Comparison of ENCODE assay signal across 12 cellular contexts in the genomic region with DNA sequence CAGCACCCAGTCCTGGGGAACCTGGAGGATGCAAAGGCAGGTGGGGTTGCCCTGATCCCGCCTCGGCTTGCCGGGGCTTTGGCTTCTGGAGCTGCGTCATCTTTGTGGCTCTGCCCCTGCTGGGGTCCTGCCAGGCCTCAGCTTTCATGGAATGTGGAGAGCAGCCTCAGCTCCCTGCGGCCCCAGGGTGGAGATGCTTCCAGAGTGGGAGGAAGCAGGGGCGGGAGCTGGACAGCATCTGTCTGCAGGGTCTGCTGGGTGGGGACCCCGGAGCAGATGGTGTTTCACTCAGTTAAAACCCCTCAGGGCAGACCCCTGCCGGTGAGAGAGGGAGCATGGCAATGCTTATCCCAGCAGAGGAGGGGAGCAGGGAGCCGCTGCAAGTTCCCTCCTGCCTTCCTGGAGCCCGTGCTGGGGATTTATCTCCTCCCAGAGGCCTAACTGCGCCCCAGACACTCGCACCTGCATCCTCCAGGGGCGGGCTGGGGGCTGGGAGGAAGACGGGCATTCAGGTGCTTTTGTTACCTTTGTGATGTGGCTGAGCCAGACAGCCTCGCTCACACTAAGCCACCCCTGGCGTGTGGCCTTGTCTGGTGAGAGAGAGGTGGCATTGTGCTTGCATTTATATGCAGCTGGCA. TPM values are rescaled to one million over a fixed set of nuclear protein-coding genes. Genes with fewer than 3 reads are reported as not detected.
A peak's percentile ranks its signal among the peaks of the same experiment; 100 is the strongest.
DNase-seq lines count a peak whose midpoint lies in the region; ATAC-seq and TF ChIP-seq lines count a peak whose summit lies in the region.
"Had no signal": no experiment of that assay in that cellular context is flagged by ENCODE, and none has a peak within 500 bp of the region (broad histone marks: within the 10 kb centered on the region; RNA-seq: fewer than 3 reads in every experiment).

No MANE protein-coding gene starts in this region.

- H3K9me2 ChIP-seq in GM23248 (ENCODE audit: insufficient read depth): no peaks in the 10 kb centered on the region

- H3F3A ChIP-seq in GM23248 (ENCODE audit: insufficient read depth): no peaks in the 10 kb centered on the region

- H3K27me3 Mint-ChIP-seq in osteocyte (ENCODE audit: unreplicated experiment): peaks cover 17% of the 10 kb centered on the region

- H3K79me2 ChIP-seq in GM23248 (ENCODE audit: insufficient read depth): no peaks in the 10 kb centered on the region

- H3K4me2 ChIP-seq in GM23248 (ENCODE audit: unreplicated experiment): no peak overlapping the region

- no peak overlapping the region for H3K27ac ChIP-seq in GM23248

- H3K9me3 Mint-ChIP-seq in osteocyte (ENCODE audit: unreplicated experiment): no peaks in the 10 kb centered on the region
- H3K9me3 Mint-ChIP-seq: dendritic cell treated with granulocyte-macrophage colony-stimulating factor and Interleukin-4, amounts not matched to agents 40 ng/mL and 50 ng/mL, for 4 days; T-helper 1 cell treated with Interleukin-12 subunit alpha and Interleukin-12 subunit beta and Interleukin-4 antibody, amounts not matched to agents 30 μg/mL and 1 μg/mL, for 36 hours had no signal

- no peak overlapping the region for H3K27ac Mint-ChIP-seq in osteocyte (ENCODE audit: unreplicated experiment)
- H3K27ac Mint-ChIP-seq: dendritic cell treated with granulocyte-macrophage colony-stimulating factor and Interleukin-4, amounts not matched to agents 40 ng/mL and 50 ng/mL, for 4 days; T-helper 1 cell treated with Interleukin-12 subunit alpha and Interleukin-12 subunit beta and Interleukin-4 antibody, amounts not matched to agents 30 μg/mL and 1 μg/mL, for 36 hours had no signal

- no peaks in the 10 kb centered on the region for H3K36me3 ChIP-seq in GM23248 (ENCODE audit: low read depth)

- no peak overlapping the region for H3K4me3 Mint-ChIP-seq in osteocyte (ENCODE audit: unreplicated experiment)
- H3K4me3 Mint-ChIP-seq: dendritic cell treated with granulocyte-macrophage colony-stimulating factor and Interleukin-4, amounts not matched to agents 40 ng/mL and 50 ng/mL, for 4 days; T-helper 1 cell treated with Interleukin-12 subunit alpha and Interleukin-12 subunit beta and Interleukin-4 antibody, amounts not matched to agents 30 μg/mL and 1 μg/mL, for 36 hours had no signal

- in situ Hi-C loops in GM23248 (cut with MboI): no loop called here

- peaks cover 15% of the 10 kb centered on the region for H3K4me1 Mint-ChIP-seq in osteocyte (ENCODE audit: unreplicated experiment)

- 13% methylated on average over 13 to 16 of the region's 16 CpGs for WGBS in GM23248 (ENCODE audit: low coverage in 1 of 2, low lambda C conversion rate in 2 of 2, missing lambda C conversion rate in 2 of 2), 2 experiments

- H3K4me3 ChIP-seq in GM23248 (no peak overlapping the region), foreskin fibroblast (ENCODE audit: low read depth in 1 of 2, low read length in 2 of 2) (no peak overlapping the region)

- no peaks in the 10 kb centered on the region for H4K20me1 ChIP-seq in GM23248 (ENCODE audit: insufficient read depth)

- H3K36me3 Mint-ChIP-seq in osteocyte (ENCODE audit: unreplicated experiment): no peaks in the 10 kb centered on the region

- H3K9ac ChIP-seq in GM23248: no peak overlapping the region

- no peak for ATAC-seq in HG02840 (IDR thresholded peaks at IDR 0.05; ENCODE audit: low FRiP score, unreplicated experiment)

- H2AFZ ChIP-seq in GM23248: no peak overlapping the region

- DNase-seq in GM23248 (peak; percentile 80), NCI-H526 (lab: John Stamatoyannopoulos, UW) (peak; percentile 71 to 79), foreskin fibroblast (peak in 1 of 2 donors; percentile 64), osteocyte (ENCODE audit: extremely low spot score, unreplicated experiment) (no peak), H4 (ENCODE audit: low spot score) (no peak), kidney glomerular epithelial cell (lab: John Stamatoyannopoulos, UW) (no peak)
- DNase-seq: activated CD8-positive, alpha-beta memory T cell treated with anti-CD3 and anti-CD28 coated beads, Interleukin-2, amount 50 U/mL, for 4 hours; DND-41; NCI-H2227 treated with DMSO at 0.1 percent for 48 hours had no signal

- H3K9me3 ChIP-seq in GM23248 (ENCODE audit: low read depth): no peaks in the 10 kb centered on the region

- peaks cover 10% of the 10 kb centered on the region; the same call in 1 of the 2 replicates for H3K4me1 ChIP-seq in GM23248 (ENCODE audit: insufficient read depth)

- no peaks in the 10 kb centered on the region; the same call in 1 of the 2 replicates for H3K27me3 ChIP-seq in GM23248 (replicated peaks; ENCODE audit: insufficient read depth)

- TF ChIP-seq CTCF in foreskin fibroblast (IDR thresholded peaks at IDR 0.05; ENCODE audit: low read depth, low read length) (peak; percentile 6), osteocyte (IDR thresholded peaks at IDR 0.05) (peak; percentile 33)

RNA-seq across cellular contexts. Expression of a gene that starts 15.7 kb away (rescaled TPM):
- not detected in 2 replicates for total RNA-seq in GM23248 (2014; rRNA removed; shearing (Covaris generic))
- not detected in 2 replicates for polyA plus RNA-seq in GM23248 (2016; fragmentation: Nextera tagmentation; extraction: Ambion mirVana)
- total RNA-seq in osteocyte: 0.11 TPM in 1 of 2 replicates, not detected in the other
- 0.14 and 0.27 TPM in 2 replicates for total RNA-seq in H4 (2014; rRNA removed; shearing (Covaris generic))

Comparison
In these comparisons a context has a peak if more than half of its experiments do, and no peak if none do; other contexts are left out.
1. DNase-seq: peak in GM23248 (single experiment) and NCI-H526 (2 of 2); none in osteocyte (single experiment), H4 (single experiment) and kidney glomerular epithelial cell (single experiment).